In genomic region chr2:103810875-103811274, GRCh38 we compare ENCODE assay signal across 31 cellular contexts.
"Had no signal": no experiment of that assay in that cellular context is flagged by ENCODE, and none has a peak within 500 bp of the region (broad histone marks: within the 10 kb centered on the region; RNA-seq: fewer than 3 reads in every experiment).

No MANE protein-coding gene starts in this region.

- ATAC-seq: activated CD4-positive, alpha-beta T cell treated with anti-CD3 and anti-CD28 coated beads for 36 hours; activated CD4-positive, CD25-positive, alpha-beta regulatory T cell treated with anti-CD3 and anti-CD28 coated beads, Interleukin-2, amount 50 U/mL, for 24 hours; activated CD8-positive, alpha-beta memory T cell treated with anti-CD3 and anti-CD28 coated beads, Interleukin-2, amount 10 ng/mL, durations not matched to agents 7 days and 5 days; activated CD8-positive, alpha-beta T cell treated with anti-CD3 and anti-CD28 coated beads, Interleukin-2, amount 10 ng/mL, durations not matched to agents 7 days and 5 days; foreskin keratinocyte; gastrocnemius medialis; heart left ventricle had no signal

- H3K27ac ChIP-seq: brain microvascular endothelial cell, coronary artery, dorsolateral prefrontal cortex, esophagus muscularis mucosa, foreskin keratinocyte, gastrocnemius medialis, heart left ventricle, VCaP had no signal

- H3K4me1 Mint-ChIP-seq: activated B cell treated with CpG ODN at 0.5 μM for 24 hours; activated CD4-positive, alpha-beta T cell treated with anti-CD3 and anti-CD28 coated beads for 36 hours; activated CD4-positive, alpha-beta T cell treated with anti-CD3 and anti-CD28 coated beads, Interleukin-2, amount 10 ng/mL, durations not matched to agents 24 days and 14 days; activated CD8-positive, alpha-beta memory T cell treated with anti-CD3 and anti-CD28 coated beads, Interleukin-2, amount 10 ng/mL, durations not matched to agents 7 days and 5 days; activated naive CD4-positive, alpha-beta T cell treated with anti-CD3 and anti-CD28 coated beads, Interleukin-2, amount 50 U/mL, for 24 hours; activated naive CD8-positive, alpha-beta T cell treated with anti-CD3 and anti-CD28 coated beads, Interleukin-2, amount 10 ng/mL, durations not matched to agents 7 days and 5 days; central memory CD8-positive, alpha-beta T cell had no signal

- DNase-seq: activated B cell treated with CpG ODN at 0.5 μM for 24 hours; activated CD4-positive, alpha-beta memory T cell treated with anti-CD3 and anti-CD28 coated beads for 36 hours; activated CD4-positive, alpha-beta T cell treated with anti-CD3 and anti-CD28 coated beads for 36 hours; activated CD4-positive, alpha-beta T cell treated with anti-CD3 and anti-CD28 coated beads, Interleukin-2, amount 10 ng/mL, durations not matched to agents 24 days and 14 days; activated CD8-positive, alpha-beta memory T cell treated with anti-CD3 and anti-CD28 coated beads, Interleukin-2, amount 10 ng/mL, durations not matched to agents 7 days and 5 days; activated CD8-positive, alpha-beta memory T cell treated with anti-CD3 and anti-CD28 coated beads, Interleukin-2, amount 50 U/mL, for 4 hours; activated CD8-positive, alpha-beta T cell treated with anti-CD3 and anti-CD28 coated beads, Interleukin-2, amount 10 ng/mL, durations not matched to agents 7 days and 5 days; activated effector memory CD4-positive, alpha-beta T cell treated with anti-CD3 and anti-CD28 coated beads, Interleukin-2, amount 50 U/mL, for 16 hours; activated naive CD4-positive, alpha-beta T cell treated with anti-CD3 and anti-CD28 coated beads for 36 hours; activated naive CD8-positive, alpha-beta T cell treated with anti-CD3 and anti-CD28 coated beads, Interleukin-2, amount 10 ng/mL, durations not matched to agents 7 days and 5 days; activated T-cell treated with anti-CD3 and anti-CD28 coated beads, Interleukin-2, amount 50 U/mL, for 1 hour; activated T-cell treated with anti-CD3 and anti-CD28 coated beads, Interleukin-2, amount 50 U/mL, for 48 hours; brain microvascular endothelial cell; dorsolateral prefrontal cortex; effector memory CD4-positive, alpha-beta T cell; erythroblast; gastrocnemius medialis; glutamatergic neuron; heart left ventricle; T-helper 9 cell had no signal

- H3K36me3 ChIP-seq: brain microvascular endothelial cell, esophagus muscularis mucosa, gastrocnemius medialis, heart left ventricle had no signal

- H3K27me3 ChIP-seq: brain microvascular endothelial cell, dorsolateral prefrontal cortex, esophagus muscularis mucosa, foreskin keratinocyte, gastrocnemius medialis, heart left ventricle had no signal

- H3K4me3 ChIP-seq: coronary artery, dorsolateral prefrontal cortex, esophagus muscularis mucosa, gastrocnemius medialis, heart left ventricle had no signal

- H3K27me3 Mint-ChIP-seq: activated B cell treated with CpG ODN at 0.5 μM for 24 hours; activated CD4-positive, alpha-beta memory T cell treated with anti-CD3 and anti-CD28 coated beads for 36 hours; activated CD4-positive, alpha-beta T cell treated with anti-CD3 and anti-CD28 coated beads for 36 hours; activated CD4-positive, alpha-beta T cell treated with anti-CD3 and anti-CD28 coated beads, Interleukin-2, amount 10 ng/mL, durations not matched to agents 24 days and 14 days; activated CD8-positive, alpha-beta memory T cell treated with anti-CD3 and anti-CD28 coated beads, Interleukin-2, amount 10 ng/mL, durations not matched to agents 7 days and 5 days; activated naive CD4-positive, alpha-beta T cell treated with anti-CD3 and anti-CD28 coated beads, Interleukin-2, amount 50 U/mL, for 24 hours; activated naive CD8-positive, alpha-beta T cell treated with anti-CD3 and anti-CD28 coated beads, Interleukin-2, amount 10 ng/mL, durations not matched to agents 7 days and 5 days; central memory CD8-positive, alpha-beta T cell; dendritic cell treated with granulocyte-macrophage colony-stimulating factor and Interleukin-4, amounts not matched to agents 40 ng/mL and 50 ng/mL, for 4 days had no signal

- H3K9me3 ChIP-seq: esophagus muscularis mucosa, gastrocnemius medialis had no signal

- H3K4me1 ChIP-seq: esophagus muscularis mucosa, foreskin keratinocyte, gastrocnemius medialis, heart left ventricle had no signal

- H3K4me3 Mint-ChIP-seq: activated B cell treated with CpG ODN at 0.5 μM for 24 hours; activated CD4-positive, alpha-beta memory T cell treated with anti-CD3 and anti-CD28 coated beads for 36 hours; activated CD4-positive, alpha-beta T cell treated with anti-CD3 and anti-CD28 coated beads for 36 hours; activated CD4-positive, alpha-beta T cell treated with anti-CD3 and anti-CD28 coated beads, Interleukin-2, amount 10 ng/mL, durations not matched to agents 24 days and 14 days; activated CD8-positive, alpha-beta memory T cell treated with anti-CD3 and anti-CD28 coated beads, Interleukin-2, amount 10 ng/mL, durations not matched to agents 7 days and 5 days; activated CD8-positive, alpha-beta T cell treated with anti-CD3 and anti-CD28 coated beads, Interleukin-2, amount 10 ng/mL, durations not matched to agents 7 days and 5 days; activated naive CD4-positive, alpha-beta T cell treated with anti-CD3 and anti-CD28 coated beads for 36 hours; activated naive CD4-positive, alpha-beta T cell treated with anti-CD3 and anti-CD28 coated beads, Interleukin-2, amount 50 U/mL, for 24 hours; activated naive CD8-positive, alpha-beta T cell treated with anti-CD3 and anti-CD28 coated beads, Interleukin-2, amount 10 ng/mL, durations not matched to agents 7 days and 5 days; activated T-helper 1 cell treated with anti-CD3 and anti-CD28 coated beads, Interleukin-12 subunit alpha, Interleukin-12 subunit beta, Interleukin-2, Interleukin-4 antibody, amounts not matched to agents 30 ng/mL and 10 ng/mL and 1 ng/mL, durations not matched to agents 14 hours and 24 hours and 36 hours; central memory CD8-positive, alpha-beta T cell; dendritic cell treated with granulocyte-macrophage colony-stimulating factor and Interleukin-4, amounts not matched to agents 40 ng/mL and 50 ng/mL, for 4 days; T-helper 1 cell treated with Interleukin-12 subunit alpha and Interleukin-12 subunit beta and Interleukin-4 antibody, amounts not matched to agents 30 μg/mL and 1 μg/mL, for 36 hours had no signal

- H3K9me3 Mint-ChIP-seq: activated CD4-positive, alpha-beta T cell treated with anti-CD3 and anti-CD28 coated beads, Interleukin-2, amount 10 ng/mL, durations not matched to agents 24 days and 14 days; activated naive CD4-positive, alpha-beta T cell treated with anti-CD3 and anti-CD28 coated beads for 36 hours had no signal

- H3K27ac Mint-ChIP-seq: activated B cell treated with CpG ODN at 0.5 μM for 24 hours; activated CD4-positive, alpha-beta memory T cell treated with anti-CD3 and anti-CD28 coated beads for 36 hours; activated CD4-positive, alpha-beta T cell treated with anti-CD3 and anti-CD28 coated beads for 36 hours; activated CD4-positive, alpha-beta T cell treated with anti-CD3 and anti-CD28 coated beads, Interleukin-2, amount 10 ng/mL, durations not matched to agents 24 days and 14 days; activated CD8-positive, alpha-beta memory T cell treated with anti-CD3 and anti-CD28 coated beads, Interleukin-2, amount 10 ng/mL, durations not matched to agents 7 days and 5 days; activated CD8-positive, alpha-beta T cell treated with anti-CD3 and anti-CD28 coated beads, Interleukin-2, amount 10 ng/mL, durations not matched to agents 7 days and 5 days; activated naive CD4-positive, alpha-beta T cell treated with anti-CD3 and anti-CD28 coated beads for 36 hours; activated naive CD4-positive, alpha-beta T cell treated with anti-CD3 and anti-CD28 coated beads, Interleukin-2, amount 50 U/mL, for 24 hours; activated naive CD8-positive, alpha-beta T cell treated with anti-CD3 and anti-CD28 coated beads, Interleukin-2, amount 10 ng/mL, durations not matched to agents 7 days and 5 days; activated T-helper 1 cell treated with anti-CD3 and anti-CD28 coated beads, Interleukin-12 subunit alpha, Interleukin-12 subunit beta, Interleukin-2, Interleukin-4 antibody, amounts not matched to agents 30 ng/mL and 10 ng/mL and 1 ng/mL, durations not matched to agents 14 hours and 24 hours and 36 hours; activated T-helper 2 cell treated with anti-CD3 and anti-CD28 coated beads, Interferon-gamma antibody, Interleukin-2, Interleukin-4, amounts not matched to agents 10 μg/mL and 5 μg/mL and 100 μg/mL, durations not matched to agents 14 hours and 24 hours and 36 hours; dendritic cell treated with granulocyte-macrophage colony-stimulating factor and Interleukin-4, amounts not matched to agents 40 ng/mL and 50 ng/mL, for 4 days; T-helper 1 cell treated with Interleukin-12 subunit alpha and Interleukin-12 subunit beta and Interleukin-4 antibody, amounts not matched to agents 30 μg/mL and 1 μg/mL, for 36 hours had no signal

- H3K36me3 Mint-ChIP-seq: activated CD4-positive, alpha-beta memory T cell treated with anti-CD3 and anti-CD28 coated beads for 36 hours; activated CD8-positive, alpha-beta memory T cell treated with anti-CD3 and anti-CD28 coated beads, Interleukin-2, amount 10 ng/mL, durations not matched to agents 7 days and 5 days; activated naive CD4-positive, alpha-beta T cell treated with anti-CD3 and anti-CD28 coated beads, Interleukin-2, amount 50 U/mL, for 24 hours; activated naive CD8-positive, alpha-beta T cell treated with anti-CD3 and anti-CD28 coated beads, Interleukin-2, amount 10 ng/mL, durations not matched to agents 7 days and 5 days had no signal
